ENCODE assay signal across 24 cellular contexts in the genomic region with DNA sequence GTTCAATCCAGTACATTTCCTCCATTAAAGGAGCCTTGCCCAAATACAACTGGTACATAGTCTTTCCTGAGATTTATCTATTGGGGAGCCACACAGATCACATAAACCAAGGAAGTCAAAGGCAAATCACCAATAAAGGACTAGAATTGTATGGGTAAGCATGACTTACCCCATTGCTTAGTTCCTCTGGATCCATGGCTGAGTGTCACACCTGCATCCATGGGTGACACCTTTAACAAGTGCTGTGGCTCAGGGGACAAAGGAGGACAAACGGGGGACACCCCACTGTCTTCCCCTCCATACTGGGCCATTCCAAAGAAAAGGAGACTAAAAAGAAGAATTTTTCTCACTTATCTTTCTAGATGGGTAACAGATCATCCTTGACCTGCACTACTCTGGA.
"Had no signal": no experiment of that assay in that cellular context is flagged by ENCODE, and none has a peak within 500 bp of the region (broad histone marks: within the 10 kb centered on the region; RNA-seq: fewer than 3 reads in every experiment).

No MANE protein-coding gene starts in this region.

- H3K27me3 ChIP-seq: pancreas, upper lobe of left lung had no signal

- H3K4me3 ChIP-seq: coronary artery, left ventricle myocardium inferior, pancreas, psoas muscle, upper lobe of left lung had no signal

- H3K4me1 ChIP-seq: left ventricle myocardium inferior, pancreas, psoas muscle, upper lobe of left lung had no signal

- DNase-seq: activated CD4-positive, alpha-beta T cell treated with anti-CD3 and anti-CD28 coated beads, Interleukin-2, amount 10 ng/mL, durations not matched to agents 7 days and 5 days; activated CD8-positive, alpha-beta memory T cell treated with anti-CD3 and anti-CD28 coated beads, Interleukin-2, amount 10 ng/mL, durations not matched to agents 7 days and 5 days; activated CD8-positive, alpha-beta T cell treated with anti-CD3 and anti-CD28 coated beads for 36 hours; activated effector memory CD4-positive, alpha-beta T cell treated with anti-CD3 and anti-CD28 coated beads, Interleukin-2, amount 50 U/mL, for 16 hours; activated naive CD4-positive, alpha-beta T cell treated with anti-CD3 and anti-CD28 coated beads, Interleukin-2, amount 10 ng/mL, durations not matched to agents 7 days and 5 days; activated T-cell treated with anti-CD3 and anti-CD28 coated beads for 4 hours; cerebellar nuclear complex; endodermal cell; left ventricle myocardium inferior; mammary epithelial cell; midbrain; pancreas; psoas muscle; right cardiac atrium; stimulated activated CD4-positive, alpha-beta T cell treated with anti-CD3 and anti-CD28 coated beads, Interleukin-12 subunit alpha, Interleukin-12 subunit beta, amount 100 ng/mL, for 4 hours; stimulated activated CD4-positive, alpha-beta T cell treated with anti-CD3 and anti-CD28 coated beads, Interleukin-4, amount 100 ng/mL, for 4 hours; stimulated activated naive CD8-positive, alpha-beta T cell treated with anti-CD3 and anti-CD28 coated beads, Interleukin-15, Interleukin-2, amounts not matched to agents 100 U/mL and 50 U/mL, for 24 hours; T-helper 2 cell; upper lobe of left lung had no signal

- H3K27ac ChIP-seq: coronary artery, epithelial cell of prostate, left ventricle myocardium inferior, pancreas, psoas muscle, upper lobe of left lung, VCaP had no signal

- ATAC-seq: activated CD4-positive, CD25-positive, alpha-beta regulatory T cell treated with anti-CD3 and anti-CD28 coated beads, Interleukin-2, amount 50 U/mL, for 24 hours; activated CD8-positive, alpha-beta memory T cell treated with anti-CD3 and anti-CD28 coated beads, Interleukin-2, amount 10 ng/mL, durations not matched to agents 7 days and 5 days; activated CD8-positive, alpha-beta T cell treated with anti-CD3 and anti-CD28 coated beads for 36 hours; natural killer cell treated with Interleukin-12 subunit alpha and Interleukin-12 subunit beta and Interleukin-15 and Interleukin-18, amount 100 ng/mL, for 72 hours; pancreas; psoas muscle; right cardiac atrium; stimulated activated naive CD8-positive, alpha-beta T cell treated with anti-CD3 and anti-CD28 coated beads, Interleukin-15, Interleukin-2, amounts not matched to agents 100 U/mL and 50 U/mL, for 24 hours had no signal
